ENCODE assay signal across 8 cellular contexts in the genomic region with DNA sequence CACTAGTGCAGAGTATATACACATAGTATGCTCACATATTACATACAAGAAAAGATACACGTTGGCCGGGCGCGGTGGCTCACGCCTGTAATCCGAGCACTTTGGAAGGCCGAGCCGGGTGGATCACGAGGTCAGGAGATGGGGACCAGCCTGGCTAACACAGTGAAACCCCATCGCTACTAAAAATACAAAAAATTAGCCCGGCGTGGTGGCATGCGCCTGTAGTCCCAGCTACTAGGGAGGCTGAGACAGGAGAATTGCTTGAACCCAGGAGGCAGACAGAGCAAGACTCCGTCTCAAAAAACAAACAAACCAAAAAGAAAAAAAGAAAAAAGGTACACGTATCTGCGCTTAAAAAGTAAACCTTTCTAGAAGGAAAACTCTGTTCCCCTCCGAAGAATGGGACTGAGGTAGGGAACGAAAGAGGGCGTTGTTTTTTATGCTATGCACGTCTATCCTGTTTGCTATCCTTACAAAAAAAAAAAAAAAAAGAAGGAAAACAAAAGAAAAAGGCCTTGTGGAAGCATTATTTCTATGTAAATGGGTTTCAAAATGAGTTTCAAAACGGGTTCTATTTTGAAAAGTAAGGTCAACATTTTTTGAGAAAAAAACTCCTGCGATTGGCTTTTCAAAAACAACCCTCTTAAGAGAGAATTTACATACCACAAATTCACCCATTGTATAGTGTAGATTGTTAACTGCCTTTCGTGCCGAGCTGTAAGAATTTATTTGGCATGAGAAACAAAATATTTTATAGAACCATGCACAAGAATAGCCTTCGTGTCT. TPM values are rescaled to one million over a fixed set of nuclear protein-coding genes. Genes with fewer than 3 reads are reported as not detected.
A peak's percentile ranks its signal among the peaks of the same experiment; 100 is the strongest.
DNase-seq lines count a peak whose midpoint lies in the region; FAIRE-seq and TF ChIP-seq lines count a peak whose summit lies in the region.

No MANE protein-coding gene starts in this region.

- 41 to 60% (median 49%) methylated on average over 25 of the region's 25 CpGs for WGBS in spleen, 5 donors

- TF ChIP-seq CTCF in 22Rv1 (IDR thresholded peaks at IDR 0.05) (0 out of 2 replicates have a peak, but pooled peaks have one; percentile 9), spleen (IDR thresholded peaks at IDR 0.05 in 8 of 11, conservative IDR thresholded peaks at IDR 0.05 in 3 of 11) (no peak)

- peak overlapping the region; percentile 86 for H3K27ac Mint-ChIP-seq in activated T-helper 1 cell treated with anti-CD3 and anti-CD28 coated beads, Interleukin-12 subunit alpha, Interleukin-12 subunit beta, Interleukin-2, Interleukin-4 antibody, amounts not matched to agents 30 ng/mL and 10 ng/mL and 1 ng/mL, durations not matched to agents 14 hours and 24 hours and 36 hours

- peaks cover 31% of the 10 kb centered on the region for H3K4me1 Mint-ChIP-seq in activated T-helper 1 cell treated with anti-CD3 and anti-CD28 coated beads, Interleukin-12 subunit alpha, Interleukin-12 subunit beta, Interleukin-2, Interleukin-4 antibody, amounts not matched to agents 30 ng/mL and 10 ng/mL and 1 ng/mL, durations not matched to agents 14 hours and 24 hours and 36 hours (ENCODE audit: low read depth)

- H3K4me3 Mint-ChIP-seq in activated T-helper 1 cell treated with anti-CD3 and anti-CD28 coated beads, Interleukin-12 subunit alpha, Interleukin-12 subunit beta, Interleukin-2, Interleukin-4 antibody, amounts not matched to agents 30 ng/mL and 10 ng/mL and 1 ng/mL, durations not matched to agents 14 hours and 24 hours and 36 hours = peak overlapping the region; percentile 89

- no peaks in the 10 kb centered on the region for H3K27me3 Mint-ChIP-seq in activated T-helper 1 cell treated with anti-CD3 and anti-CD28 coated beads, Interleukin-12 subunit alpha, Interleukin-12 subunit beta, Interleukin-2, Interleukin-4 antibody, amounts not matched to agents 30 ng/mL and 10 ng/mL and 1 ng/mL, durations not matched to agents 14 hours and 24 hours and 36 hours (ENCODE audit: insufficient read depth)

- intact Hi-C loops in activated T-helper 1 cell treated with anti-CD3 and anti-CD28 coated beads, Interleukin-12 subunit alpha, Interleukin-12 subunit beta, Interleukin-2, Interleukin-4 antibody, amounts not matched to agents 30 ng/mL and 10 ng/mL and 1 ng/mL, durations not matched to agents 14 hours and 24 hours and 36 hours (cut with micrococcal nuclease) = loop anchor here (1.0 to 5.0 kb wide), 9 partner anchors 25 to 848 kb away; a partner anchor contains a TSS
- intact Hi-C loops in spleen (cut with DNase I; ENCODE audit: low total_unique reads) = loop anchor here (10.0 kb wide), 1 partner anchor 705 kb away; no protein-coding TSS in a partner anchor

- DNase-seq in H54 (ENCODE audit: insufficient read length, low spot score) (no peak), spleen (no peak), SHP77 (lab: John Stamatoyannopoulos, UW) (no peak), NCI-H2196 (lab: John Stamatoyannopoulos, UW; ENCODE audit: unreplicated experiment) (no peak)
- no peak for DNase-seq in activated T-helper 1 cell treated with anti-CD3 and anti-CD28 coated beads, Interleukin-12 subunit alpha, Interleukin-12 subunit beta, Interleukin-2, Interleukin-4 antibody, amounts not matched to agents 30 ng/mL and 10 ng/mL and 1 ng/mL, durations not matched to agents 14 hours and 24 hours and 36 hours (ENCODE audit: low spot score)
- no peak for DNase-seq in stimulated activated CD4-positive, alpha-beta T cell treated with anti-CD3 and anti-CD28 coated beads, Interleukin-4, amount 100 ng/mL, for 4 hours

- peaks cover 10 to 56% (median 39%) of the 10 kb centered on the region in 6 donors for H3K4me1 ChIP-seq in spleen

- H3K27me3 ChIP-seq in spleen (replicated peaks in 1 of 7) = no peaks in the 10 kb centered on the region

- peaks cover 2% of the 10 kb centered on the region for H3K36me3 Mint-ChIP-seq in activated T-helper 1 cell treated with anti-CD3 and anti-CD28 coated beads, Interleukin-12 subunit alpha, Interleukin-12 subunit beta, Interleukin-2, Interleukin-4 antibody, amounts not matched to agents 30 ng/mL and 10 ng/mL and 1 ng/mL, durations not matched to agents 14 hours and 24 hours and 36 hours (ENCODE audit: low read depth)

- FAIRE-seq in H54 (lab: Jason Lieb, UNC) = peak; percentile 80

- no peaks in the 10 kb centered on the region for H3K9me3 ChIP-seq in spleen

- TF ChIP-seq POLR2A in H54 (IDR thresholded peaks at IDR 0.05; ENCODE audit: low read depth, low read length) (no peak), spleen (IDR thresholded peaks at IDR 0.05) (no peak)

- no peaks in the 10 kb centered on the region for H3K36me3 ChIP-seq in spleen

- H3K27ac ChIP-seq in 22Rv1 (peak overlapping the region; percentile 55), spleen (peak overlapping the region; percentile 81 to 97 (median 92))

- H3K4me3 ChIP-seq in iPS-11a (ENCODE audit: low read depth, low read length) (peak overlapping the region; percentile 72), spleen (peak overlapping the region; percentile 55 to 94 (median 84))

- H3K9me3 Mint-ChIP-seq in activated T-helper 1 cell treated with anti-CD3 and anti-CD28 coated beads, Interleukin-12 subunit alpha, Interleukin-12 subunit beta, Interleukin-2, Interleukin-4 antibody, amounts not matched to agents 30 ng/mL and 10 ng/mL and 1 ng/mL, durations not matched to agents 14 hours and 24 hours and 36 hours = no peaks in the 10 kb centered on the region

RNA-seq across cellular contexts. Expression of a gene that starts 1.2 kb away (rescaled TPM):
- total RNA-seq in activated T-helper 1 cell treated with anti-CD3 and anti-CD28 coated beads, Interleukin-12 subunit alpha, Interleukin-12 subunit beta, Interleukin-2, Interleukin-4 antibody, amounts not matched to agents 30 ng/mL and 10 ng/mL and 1 ng/mL, durations not matched to agents 14 hours and 24 hours and 36 hours = 23.9 and 28.5 TPM in 2 replicates
- 10 to 100 TPM; 28.1 to 65.3 (median 51.3) TPM for total RNA-seq in spleen
- 10 to 100 TPM; 21.3 to 34.3 (median 25.9) TPM for polyA plus RNA-seq in spleen

RNA-seq across cellular contexts. Expression of a gene that starts 53.0 kb away (rescaled TPM):
- total RNA-seq in activated T-helper 1 cell treated with anti-CD3 and anti-CD28 coated beads, Interleukin-12 subunit alpha, Interleukin-12 subunit beta, Interleukin-2, Interleukin-4 antibody, amounts not matched to agents 30 ng/mL and 10 ng/mL and 1 ng/mL, durations not matched to agents 14 hours and 24 hours and 36 hours = 53.3 and 53.4 TPM in 2 replicates
- total RNA-seq in spleen = 10 to 100 TPM; 16.8 to 29.4 (median 23.3) TPM
- 10 to 100 TPM; 11.8 to 15.3 (median 12.2) TPM for polyA plus RNA-seq in spleen
